In genomic region chr9:95316274-95316673, GRCh38 we compare ENCODE assay signal across 7 cellular contexts. TPM values are rescaled to one million over a fixed set of nuclear protein-coding genes. Genes with fewer than 3 reads are reported as not detected.
A peak's percentile ranks its signal among the peaks of the same experiment; 100 is the strongest.
DNase-seq lines count a peak whose midpoint lies in the region; ATAC-seq and TF ChIP-seq lines count a peak whose summit lies in the region.

No MANE protein-coding gene starts in this region.

- RAD21 ChIA-PET in HCT116 (lab: Charles Lee; ENCODE audit: low non-redundant PET in 1 of 2, low total read pairs in 2 of 2, uncharacterized antibody in 2 of 2, unreplicated experiment in 2 of 2), result no interaction called here

- H3K27ac ChIP-seq in HCT116 (ENCODE audit: low read depth, low read length), result peak overlapping the region; percentile 99
- H3K27ac ChIP-seq in Panc1 (ENCODE audit: low read length), result peak overlapping the region; percentile 76
- peak overlapping the region; percentile 95 to 99 (median 97) for H3K27ac ChIP-seq in esophagus muscularis mucosa (replicated peaks in 1 of 4)

- intact Hi-C loops in HCT116 (cut with micrococcal nuclease), result loop anchor here (2.0 to 5.0 kb wide), 2 partner anchors 111 to 193 kb away; no protein-coding TSS in a partner anchor
- intact Hi-C loops in Panc1 (cut with micrococcal nuclease; ENCODE audit: unreplicated experiment), result loop anchor here (5.0 kb wide), 1 partner anchor 191 kb away; no protein-coding TSS in a partner anchor
- intact Hi-C loops in esophagus muscularis mucosa (cut with DNase I), result no loop called here

- TF ChIP-seq RAD21 in HCT116 (IDR thresholded peaks at IDR 0.05; ENCODE audit: low read depth), result no peak

- no peak for TF ChIP-seq EP300 in esophagus muscularis mucosa (IDR thresholded peaks at IDR 0.05)

- H3K36me3 ChIP-seq in HCT116 (ENCODE audit: control insufficient read depth in 1 of 2, insufficient read depth in 2 of 2, low read length in 2 of 2) (no peaks in the 10 kb centered on the region), Panc1 (ENCODE audit: control insufficient read depth, insufficient read depth, low read length) (no peaks in the 10 kb centered on the region), esophagus muscularis mucosa (no peaks in the 10 kb centered on the region)

- no peak for ATAC-seq in HCT116
- no peak for ATAC-seq in Panc1
- no peak for ATAC-seq in GM18907 (IDR thresholded peaks at IDR 0.05; ENCODE audit: unreplicated experiment)
- ATAC-seq in GM18511 (IDR thresholded peaks at IDR 0.05; ENCODE audit: unreplicated experiment), result no peak

- no peak for TF ChIP-seq POLR2A in HCT116 (IDR thresholded peaks at IDR 0.05; ENCODE audit: borderline replicate concordance, extremely low read depth, insufficient read depth, insufficient read length)
- TF ChIP-seq POLR2A in esophagus muscularis mucosa (IDR thresholded peaks at IDR 0.05; ENCODE audit: low read depth), result no peak

- TF ChIP-seq CTCF in HCT116 (IDR thresholded peaks at IDR 0.05 in 2 of 3, conservative IDR thresholded peaks at IDR 0.05 in 1 of 3; ENCODE audit: borderline replicate concordance in 1 of 3, insufficient read depth in 1 of 3, low read depth in 2 of 3, low read length in 2 of 3) (no peak), Panc1 (IDR thresholded peaks at IDR 0.05) (no peak), esophagus muscularis mucosa (IDR thresholded peaks at IDR 0.05) (no peak)

- peaks cover 41% of the 10 kb centered on the region for H3K79me2 ChIP-seq in HCT116 (ENCODE audit: insufficient read depth, low read length)

- POLR2A ChIA-PET in HCT116 (lab: Charles Lee), result no interaction called here
- POLR2A ChIA-PET in Panc1 (lab: Charles Lee), result interaction anchor here (0.6 kb wide), 1 partner anchor 9 kb away, joined by 3 read pairs; no protein-coding TSS in a partner anchor

- CTCF ChIA-PET in HCT116 (lab: Charles Lee) (no interaction called here), Panc1 (lab: Charles Lee) (interaction anchor here (0.6 kb wide), 1 partner anchor 50 kb away, joined by 6 read pairs; no protein-coding TSS in a partner anchor)

- in situ Hi-C loops in Panc1 (cut with HindIII; ENCODE audit: low pct_unique_long_range_greater_than_20kb, low sequenced_read_pairs), result no loop called here

- H3K4me1 ChIP-seq in HCT116 (ENCODE audit: control insufficient read depth in 1 of 2, insufficient read depth in 2 of 2, low read length in 2 of 2) (peaks cover 2 to 41% of the 10 kb centered on the region in 2 experiments; a peak in 3 of 4 replicates), Panc1 (ENCODE audit: control insufficient read depth, insufficient read depth, low read length) (peaks cover 21% of the 10 kb centered on the region; the same call in 1 of the 2 replicates), esophagus muscularis mucosa (peaks cover 6 to 30% (median 19%) of the 10 kb centered on the region in 4 donors)

- WGBS in esophagus muscularis mucosa, result 34% methylated on average over 3 of the region's 3 CpGs

- H3K9me2 ChIP-seq in HCT116 (ENCODE audit: insufficient read depth), result no peaks in the 10 kb centered on the region

- H3K4me3 ChIP-seq in HCT116 (replicated peaks in 1 of 2; ENCODE audit: low read depth in 1 of 2, low read length in 2 of 2), result peak overlapping the region; percentile 66 to 72
- H3K4me3 ChIP-seq in Panc1 (ENCODE audit: low read depth in 2 of 2, low read length in 2 of 2), result peak overlapping the region; percentile 80 to 81
- peak overlapping the region; percentile 73 to 100 (median 96) for H3K4me3 ChIP-seq in esophagus muscularis mucosa
- peak overlapping the region; percentile 89 for H3K4me3 ChIP-seq in skeletal muscle cell (ENCODE audit: low read depth, low read length)

- H4K20me1 ChIP-seq in HCT116 (ENCODE audit: insufficient read depth), result no peaks in the 10 kb centered on the region

- DNase-seq in HCT116 (ENCODE audit: low read depth, low spot score), result no peak
- no peak for DNase-seq in Panc1 (ENCODE audit: low read depth, low spot score)
- no peak for DNase-seq in esophagus muscularis mucosa (ENCODE audit: extremely low spot score)
- no peak for DNase-seq in skeletal muscle cell (ENCODE audit: low read depth)
- DNase-seq in NCI-H774 (lab: John Stamatoyannopoulos, UW), result no peak

- peak overlapping the region; percentile 18 for H2AFZ ChIP-seq in HCT116 (ENCODE audit: low read depth, low read length, poor library complexity, severe bottlenecking)

- H3K9ac ChIP-seq in HCT116 (ENCODE audit: low read length), result peak overlapping the region; percentile 89

- H3K9me3 ChIP-seq in HCT116 (ENCODE audit: control insufficient read depth in 1 of 2, insufficient read depth in 1 of 2, low read depth in 1 of 2, low read length in 2 of 2) (no peaks in the 10 kb centered on the region), Panc1 (ENCODE audit: control insufficient read depth, insufficient read depth, low read depth, low read length) (no peaks in the 10 kb centered on the region), esophagus muscularis mucosa (no peaks in the 10 kb centered on the region)

- H3K4me2 ChIP-seq in HCT116 (ENCODE audit: low read length), result peak overlapping the region; percentile 96

- TSS peak; percentile 74 for BruUV-seq in HCT116 (replicated peaks; lab: Mats Ljungman, UMichigan)
- no TSS peak for BruUV-seq in Panc1 (replicated peaks; lab: Mats Ljungman, UMichigan)

- H3K27me3 ChIP-seq in HCT116 (ENCODE audit: insufficient read depth, low read length) (no peaks in the 10 kb centered on the region), Panc1 (ENCODE audit: control insufficient read depth, insufficient read depth, low read length) (no peaks in the 10 kb centered on the region), esophagus muscularis mucosa (no peaks in the 10 kb centered on the region)

TF ChIP-seq in HCT116, 20 proteins besides CTCF, POLR2A, EP300 and RAD21:
- no peak for TF ChIP-seq ZNF274 (IDR thresholded peaks at IDR 0.05; ENCODE audit: low read depth, low read length)
- 0 out of 2 replicates have a peak, but pooled peaks have one; percentile 7 for TF ChIP-seq SIN3A (IDR thresholded peaks at IDR 0.05; ENCODE audit: low read depth)
- no peak for TF ChIP-seq POLR2AphosphoS5 (IDR thresholded peaks at IDR 0.05; ENCODE audit: low read depth, low read length)

RNA-seq across cellular contexts. Expression of gene FANCC, which starts 1.2 kb away (rescaled TPM):
- total RNA-seq in HCT116 (2021; ENCODE audit: unreplicated experiment) (19.4 TPM), Panc1 (2021; ENCODE audit: unreplicated experiment) (17.8 TPM), esophagus muscularis mucosa (1 to 10 TPM; 5.3 to 9.5 (median 6.8) TPM)
- polyA plus RNA-seq in HCT116 (2012), result 7.0 and 9.4 TPM in 2 replicates
- polyA plus RNA-seq in Panc1 (2012; ENCODE audit: insufficient read length), result 10.7 TPM
